2 cellular contexts compared by ENCODE assay signal in the genomic region with DNA sequence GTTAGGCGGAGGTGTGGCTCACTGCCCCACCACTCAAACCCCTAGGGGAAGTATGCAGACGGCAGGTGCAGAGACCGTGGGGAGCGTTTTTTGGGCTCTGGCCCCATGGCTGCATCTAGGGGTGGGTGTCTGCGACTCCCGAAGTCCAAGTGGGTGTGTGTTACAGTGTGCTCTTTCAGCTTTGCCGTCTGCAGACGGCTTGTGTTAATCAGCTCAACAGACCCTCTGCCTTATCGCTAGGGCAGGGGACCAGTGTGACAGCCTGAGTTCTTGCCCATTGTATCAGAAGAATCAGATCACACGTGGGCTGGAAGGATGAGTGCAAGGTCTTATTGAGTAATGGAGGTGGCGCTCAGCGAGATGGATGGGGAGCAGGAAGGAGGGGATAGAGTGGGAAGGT.
TF ChIP-seq lines count a peak whose summit lies in the region.

No MANE protein-coding gene starts in this region.

TF ChIP-seq in GM23338, 12 proteins besides CTCF, POLR2A, EP300 and RAD21:
- TF ChIP-seq, protein P1, sequence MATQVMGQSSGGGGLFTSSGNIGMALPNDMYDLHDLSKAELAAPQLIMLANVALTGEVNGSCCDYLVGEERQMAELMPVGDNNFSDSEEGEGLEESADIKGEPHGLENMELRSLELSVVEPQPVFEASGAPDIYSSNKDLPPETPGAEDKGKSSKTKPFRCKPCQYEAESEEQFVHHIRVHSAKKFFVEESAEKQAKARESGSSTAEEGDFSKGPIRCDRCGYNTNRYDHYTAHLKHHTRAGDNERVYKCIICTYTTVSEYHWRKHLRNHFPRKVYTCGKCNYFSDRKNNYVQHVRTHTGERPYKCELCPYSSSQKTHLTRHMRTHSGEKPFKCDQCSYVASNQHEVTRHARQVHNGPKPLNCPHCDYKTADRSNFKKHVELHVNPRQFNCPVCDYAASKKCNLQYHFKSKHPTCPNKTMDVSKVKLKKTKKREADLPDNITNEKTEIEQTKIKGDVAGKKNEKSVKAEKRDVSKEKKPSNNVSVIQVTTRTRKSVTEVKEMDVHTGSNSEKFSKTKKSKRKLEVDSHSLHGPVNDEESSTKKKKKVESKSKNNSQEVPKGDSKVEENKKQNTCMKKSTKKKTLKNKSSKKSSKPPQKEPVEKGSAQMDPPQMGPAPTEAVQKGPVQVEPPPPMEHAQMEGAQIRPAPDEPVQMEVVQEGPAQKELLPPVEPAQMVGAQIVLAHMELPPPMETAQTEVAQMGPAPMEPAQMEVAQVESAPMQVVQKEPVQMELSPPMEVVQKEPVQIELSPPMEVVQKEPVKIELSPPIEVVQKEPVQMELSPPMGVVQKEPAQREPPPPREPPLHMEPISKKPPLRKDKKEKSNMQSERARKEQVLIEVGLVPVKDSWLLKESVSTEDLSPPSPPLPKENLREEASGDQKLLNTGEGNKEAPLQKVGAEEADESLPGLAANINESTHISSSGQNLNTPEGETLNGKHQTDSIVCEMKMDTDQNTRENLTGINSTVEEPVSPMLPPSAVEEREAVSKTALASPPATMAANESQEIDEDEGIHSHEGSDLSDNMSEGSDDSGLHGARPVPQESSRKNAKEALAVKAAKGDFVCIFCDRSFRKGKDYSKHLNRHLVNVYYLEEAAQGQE (IDR thresholded peaks at IDR 0.05; ENCODE audit: unreplicated experiment), result no peak
- no peak for TF ChIP-seq ZNF331 (CRISPR knock-in tag; IDR thresholded peaks at IDR 0.05; ENCODE audit: low read depth)
- no peak for TF ChIP-seq STAT1 (IDR thresholded peaks at IDR 0.05; ENCODE audit: unreplicated experiment)
- TF ChIP-seq, protein P2, sequence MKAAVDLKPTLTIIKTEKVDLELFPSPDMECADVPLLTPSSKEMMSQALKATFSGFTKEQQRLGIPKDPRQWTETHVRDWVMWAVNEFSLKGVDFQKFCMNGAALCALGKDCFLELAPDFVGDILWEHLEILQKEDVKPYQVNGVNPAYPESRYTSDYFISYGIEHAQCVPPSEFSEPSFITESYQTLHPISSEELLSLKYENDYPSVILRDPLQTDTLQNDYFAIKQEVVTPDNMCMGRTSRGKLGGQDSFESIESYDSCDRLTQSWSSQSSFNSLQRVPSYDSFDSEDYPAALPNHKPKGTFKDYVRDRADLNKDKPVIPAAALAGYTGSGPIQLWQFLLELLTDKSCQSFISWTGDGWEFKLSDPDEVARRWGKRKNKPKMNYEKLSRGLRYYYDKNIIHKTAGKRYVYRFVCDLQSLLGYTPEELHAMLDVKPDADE (IDR thresholded peaks at IDR 0.05), result no peak
- TF ChIP-seq, protein P3, sequence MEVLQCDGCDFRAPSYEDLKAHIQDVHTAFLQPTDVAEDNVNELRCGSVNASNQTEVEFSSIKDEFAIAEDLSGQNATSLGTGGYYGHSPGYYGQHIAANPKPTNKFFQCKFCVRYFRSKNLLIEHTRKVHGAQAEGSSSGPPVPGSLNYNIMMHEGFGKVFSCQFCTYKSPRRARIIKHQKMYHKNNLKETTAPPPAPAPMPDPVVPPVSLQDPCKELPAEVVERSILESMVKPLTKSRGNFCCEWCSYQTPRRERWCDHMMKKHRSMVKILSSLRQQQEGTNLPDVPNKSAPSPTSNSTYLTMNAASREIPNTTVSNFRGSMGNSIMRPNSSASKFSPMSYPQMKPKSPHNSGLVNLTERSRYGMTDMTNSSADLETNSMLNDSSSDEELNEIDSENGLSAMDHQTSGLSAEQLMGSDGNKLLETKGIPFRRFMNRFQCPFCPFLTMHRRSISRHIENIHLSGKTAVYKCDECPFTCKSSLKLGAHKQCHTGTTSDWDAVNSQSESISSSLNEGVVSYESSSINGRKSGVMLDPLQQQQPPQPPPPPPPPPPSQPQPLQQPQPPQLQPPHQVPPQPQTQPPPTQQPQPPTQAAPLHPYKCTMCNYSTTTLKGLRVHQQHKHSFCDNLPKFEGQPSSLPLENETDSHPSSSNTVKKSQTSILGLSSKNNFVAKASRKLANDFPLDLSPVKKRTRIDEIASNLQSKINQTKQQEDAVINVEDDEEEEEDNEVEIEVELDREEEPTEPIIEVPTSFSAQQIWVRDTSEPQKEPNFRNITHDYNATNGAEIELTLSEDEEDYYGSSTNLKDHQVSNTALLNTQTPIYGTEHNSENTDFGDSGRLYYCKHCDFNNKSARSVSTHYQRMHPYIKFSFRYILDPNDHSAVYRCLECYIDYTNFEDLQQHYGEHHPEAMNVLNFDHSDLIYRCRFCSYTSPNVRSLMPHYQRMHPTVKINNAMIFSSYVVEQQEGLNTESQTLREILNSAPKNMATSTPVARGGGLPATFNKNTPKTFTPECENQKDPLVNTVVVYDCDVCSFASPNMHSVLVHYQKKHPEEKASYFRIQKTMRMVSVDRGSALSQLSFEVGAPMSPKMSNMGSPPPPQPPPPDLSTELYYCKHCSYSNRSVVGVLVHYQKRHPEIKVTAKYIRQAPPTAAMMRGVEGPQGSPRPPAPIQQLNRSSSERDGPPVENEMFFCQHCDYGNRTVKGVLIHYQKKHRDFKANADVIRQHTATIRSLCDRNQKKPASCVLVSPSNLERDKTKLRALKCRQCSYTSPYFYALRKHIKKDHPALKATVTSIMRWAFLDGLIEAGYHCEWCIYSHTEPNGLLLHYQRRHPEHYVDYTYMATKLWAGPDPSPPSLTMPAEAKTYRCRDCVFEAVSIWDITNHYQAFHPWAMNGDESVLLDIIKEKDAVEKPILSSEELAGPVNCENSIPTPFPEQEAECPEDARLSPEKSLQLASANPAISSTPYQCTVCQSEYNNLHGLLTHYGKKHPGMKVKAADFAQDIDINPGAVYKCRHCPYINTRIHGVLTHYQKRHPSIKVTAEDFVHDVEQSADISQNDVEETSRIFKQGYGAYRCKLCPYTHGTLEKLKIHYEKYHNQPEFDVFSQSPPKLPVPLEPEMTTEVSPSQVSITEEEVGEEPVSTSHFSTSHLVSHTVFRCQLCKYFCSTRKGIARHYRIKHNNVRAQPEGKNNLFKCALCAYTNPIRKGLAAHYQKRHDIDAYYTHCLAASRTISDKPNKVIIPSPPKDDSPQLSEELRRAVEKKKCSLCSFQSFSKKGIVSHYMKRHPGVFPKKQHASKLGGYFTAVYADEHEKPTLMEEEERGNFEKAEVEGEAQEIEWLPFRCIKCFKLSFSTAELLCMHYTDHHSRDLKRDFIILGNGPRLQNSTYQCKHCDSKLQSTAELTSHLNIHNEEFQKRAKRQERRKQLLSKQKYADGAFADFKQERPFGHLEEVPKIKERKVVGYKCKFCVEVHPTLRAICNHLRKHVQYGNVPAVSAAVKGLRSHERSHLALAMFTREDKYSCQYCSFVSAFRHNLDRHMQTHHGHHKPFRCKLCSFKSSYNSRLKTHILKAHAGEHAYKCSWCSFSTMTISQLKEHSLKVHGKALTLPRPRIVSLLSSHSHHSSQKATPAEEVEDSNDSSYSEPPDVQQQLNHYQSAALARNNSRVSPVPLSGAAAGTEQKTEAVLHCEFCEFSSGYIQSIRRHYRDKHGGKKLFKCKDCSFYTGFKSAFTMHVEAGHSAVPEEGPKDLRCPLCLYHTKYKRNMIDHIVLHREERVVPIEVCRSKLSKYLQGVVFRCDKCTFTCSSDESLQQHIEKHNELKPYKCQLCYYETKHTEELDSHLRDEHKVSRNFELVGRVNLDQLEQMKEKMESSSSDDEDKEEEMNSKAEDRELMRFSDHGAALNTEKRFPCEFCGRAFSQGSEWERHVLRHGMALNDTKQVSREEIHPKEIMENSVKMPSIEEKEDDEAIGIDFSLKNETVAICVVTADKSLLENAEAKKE (CRISPR knock-in tag; IDR thresholded peaks at IDR 0.05), result no peak
- TF ChIP-seq EZH2 (IDR thresholded peaks at IDR 0.05; ENCODE audit: low read depth, unreplicated experiment), result no peak
- no peak for TF ChIP-seq ZNF114 (CRISPR knock-in tag; IDR thresholded peaks at IDR 0.05)
- no peak for TF ChIP-seq CREB1 (CRISPR knock-in tag; IDR thresholded peaks at IDR 0.05; ENCODE audit: low read depth)
- no peak for TF ChIP-seq JUNB (IDR thresholded peaks at IDR 0.05; ENCODE audit: unreplicated experiment)
- TF ChIP-seq POLR2AphosphoS5 (IDR thresholded peaks at IDR 0.05; ENCODE audit: low read depth), result no peak
TF ChIP-seq in GM23338: peak in this region for 0.

TF ChIP-seq in H1, 55 proteins besides CTCF, POLR2A, EP300 and RAD21:
- no peak for TF ChIP-seq TAF7 (optimal IDR thresholded peaks at IDR 0.05; ENCODE audit: borderline replicate concordance, low read depth, low read length)
- no peak for TF ChIP-seq JUND (IDR thresholded peaks at IDR 0.05; ENCODE audit: low read length)
- no peak for TF ChIP-seq CHD1 (IDR thresholded peaks at IDR 0.05; ENCODE audit: low read depth, low read length)
- TF ChIP-seq MAFK (IDR thresholded peaks at IDR 0.05; ENCODE audit: low read depth, low read length), result no peak
- TF ChIP-seq, protein P4, sequence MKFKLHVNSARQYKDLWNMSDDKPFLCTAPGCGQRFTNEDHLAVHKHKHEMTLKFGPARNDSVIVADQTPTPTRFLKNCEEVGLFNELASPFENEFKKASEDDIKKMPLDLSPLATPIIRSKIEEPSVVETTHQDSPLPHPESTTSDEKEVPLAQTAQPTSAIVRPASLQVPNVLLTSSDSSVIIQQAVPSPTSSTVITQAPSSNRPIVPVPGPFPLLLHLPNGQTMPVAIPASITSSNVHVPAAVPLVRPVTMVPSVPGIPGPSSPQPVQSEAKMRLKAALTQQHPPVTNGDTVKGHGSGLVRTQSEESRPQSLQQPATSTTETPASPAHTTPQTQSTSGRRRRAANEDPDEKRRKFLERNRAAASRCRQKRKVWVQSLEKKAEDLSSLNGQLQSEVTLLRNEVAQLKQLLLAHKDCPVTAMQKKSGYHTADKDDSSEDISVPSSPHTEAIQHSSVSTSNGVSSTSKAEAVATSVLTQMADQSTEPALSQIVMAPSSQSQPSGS (IDR thresholded peaks at IDR 0.05; ENCODE audit: low read length), result no peak
- TF ChIP-seq TBP (IDR thresholded peaks at IDR 0.05; ENCODE audit: low read depth, low read length), result no peak
- TF ChIP-seq HDAC2 (IDR thresholded peaks at IDR 0.05; ENCODE audit: borderline replicate concordance in 1 of 2, low read depth in 2 of 2, low read length in 2 of 2), result no peak
- no peak for TF ChIP-seq ZNF274 (IDR thresholded peaks at IDR 0.05; ENCODE audit: borderline replicate concordance, extremely low read depth, low read length)
- TF ChIP-seq RXRA (IDR thresholded peaks at IDR 0.05; ENCODE audit: insufficient read depth, low read depth, low read length), result no peak
- TF ChIP-seq, protein P5, sequence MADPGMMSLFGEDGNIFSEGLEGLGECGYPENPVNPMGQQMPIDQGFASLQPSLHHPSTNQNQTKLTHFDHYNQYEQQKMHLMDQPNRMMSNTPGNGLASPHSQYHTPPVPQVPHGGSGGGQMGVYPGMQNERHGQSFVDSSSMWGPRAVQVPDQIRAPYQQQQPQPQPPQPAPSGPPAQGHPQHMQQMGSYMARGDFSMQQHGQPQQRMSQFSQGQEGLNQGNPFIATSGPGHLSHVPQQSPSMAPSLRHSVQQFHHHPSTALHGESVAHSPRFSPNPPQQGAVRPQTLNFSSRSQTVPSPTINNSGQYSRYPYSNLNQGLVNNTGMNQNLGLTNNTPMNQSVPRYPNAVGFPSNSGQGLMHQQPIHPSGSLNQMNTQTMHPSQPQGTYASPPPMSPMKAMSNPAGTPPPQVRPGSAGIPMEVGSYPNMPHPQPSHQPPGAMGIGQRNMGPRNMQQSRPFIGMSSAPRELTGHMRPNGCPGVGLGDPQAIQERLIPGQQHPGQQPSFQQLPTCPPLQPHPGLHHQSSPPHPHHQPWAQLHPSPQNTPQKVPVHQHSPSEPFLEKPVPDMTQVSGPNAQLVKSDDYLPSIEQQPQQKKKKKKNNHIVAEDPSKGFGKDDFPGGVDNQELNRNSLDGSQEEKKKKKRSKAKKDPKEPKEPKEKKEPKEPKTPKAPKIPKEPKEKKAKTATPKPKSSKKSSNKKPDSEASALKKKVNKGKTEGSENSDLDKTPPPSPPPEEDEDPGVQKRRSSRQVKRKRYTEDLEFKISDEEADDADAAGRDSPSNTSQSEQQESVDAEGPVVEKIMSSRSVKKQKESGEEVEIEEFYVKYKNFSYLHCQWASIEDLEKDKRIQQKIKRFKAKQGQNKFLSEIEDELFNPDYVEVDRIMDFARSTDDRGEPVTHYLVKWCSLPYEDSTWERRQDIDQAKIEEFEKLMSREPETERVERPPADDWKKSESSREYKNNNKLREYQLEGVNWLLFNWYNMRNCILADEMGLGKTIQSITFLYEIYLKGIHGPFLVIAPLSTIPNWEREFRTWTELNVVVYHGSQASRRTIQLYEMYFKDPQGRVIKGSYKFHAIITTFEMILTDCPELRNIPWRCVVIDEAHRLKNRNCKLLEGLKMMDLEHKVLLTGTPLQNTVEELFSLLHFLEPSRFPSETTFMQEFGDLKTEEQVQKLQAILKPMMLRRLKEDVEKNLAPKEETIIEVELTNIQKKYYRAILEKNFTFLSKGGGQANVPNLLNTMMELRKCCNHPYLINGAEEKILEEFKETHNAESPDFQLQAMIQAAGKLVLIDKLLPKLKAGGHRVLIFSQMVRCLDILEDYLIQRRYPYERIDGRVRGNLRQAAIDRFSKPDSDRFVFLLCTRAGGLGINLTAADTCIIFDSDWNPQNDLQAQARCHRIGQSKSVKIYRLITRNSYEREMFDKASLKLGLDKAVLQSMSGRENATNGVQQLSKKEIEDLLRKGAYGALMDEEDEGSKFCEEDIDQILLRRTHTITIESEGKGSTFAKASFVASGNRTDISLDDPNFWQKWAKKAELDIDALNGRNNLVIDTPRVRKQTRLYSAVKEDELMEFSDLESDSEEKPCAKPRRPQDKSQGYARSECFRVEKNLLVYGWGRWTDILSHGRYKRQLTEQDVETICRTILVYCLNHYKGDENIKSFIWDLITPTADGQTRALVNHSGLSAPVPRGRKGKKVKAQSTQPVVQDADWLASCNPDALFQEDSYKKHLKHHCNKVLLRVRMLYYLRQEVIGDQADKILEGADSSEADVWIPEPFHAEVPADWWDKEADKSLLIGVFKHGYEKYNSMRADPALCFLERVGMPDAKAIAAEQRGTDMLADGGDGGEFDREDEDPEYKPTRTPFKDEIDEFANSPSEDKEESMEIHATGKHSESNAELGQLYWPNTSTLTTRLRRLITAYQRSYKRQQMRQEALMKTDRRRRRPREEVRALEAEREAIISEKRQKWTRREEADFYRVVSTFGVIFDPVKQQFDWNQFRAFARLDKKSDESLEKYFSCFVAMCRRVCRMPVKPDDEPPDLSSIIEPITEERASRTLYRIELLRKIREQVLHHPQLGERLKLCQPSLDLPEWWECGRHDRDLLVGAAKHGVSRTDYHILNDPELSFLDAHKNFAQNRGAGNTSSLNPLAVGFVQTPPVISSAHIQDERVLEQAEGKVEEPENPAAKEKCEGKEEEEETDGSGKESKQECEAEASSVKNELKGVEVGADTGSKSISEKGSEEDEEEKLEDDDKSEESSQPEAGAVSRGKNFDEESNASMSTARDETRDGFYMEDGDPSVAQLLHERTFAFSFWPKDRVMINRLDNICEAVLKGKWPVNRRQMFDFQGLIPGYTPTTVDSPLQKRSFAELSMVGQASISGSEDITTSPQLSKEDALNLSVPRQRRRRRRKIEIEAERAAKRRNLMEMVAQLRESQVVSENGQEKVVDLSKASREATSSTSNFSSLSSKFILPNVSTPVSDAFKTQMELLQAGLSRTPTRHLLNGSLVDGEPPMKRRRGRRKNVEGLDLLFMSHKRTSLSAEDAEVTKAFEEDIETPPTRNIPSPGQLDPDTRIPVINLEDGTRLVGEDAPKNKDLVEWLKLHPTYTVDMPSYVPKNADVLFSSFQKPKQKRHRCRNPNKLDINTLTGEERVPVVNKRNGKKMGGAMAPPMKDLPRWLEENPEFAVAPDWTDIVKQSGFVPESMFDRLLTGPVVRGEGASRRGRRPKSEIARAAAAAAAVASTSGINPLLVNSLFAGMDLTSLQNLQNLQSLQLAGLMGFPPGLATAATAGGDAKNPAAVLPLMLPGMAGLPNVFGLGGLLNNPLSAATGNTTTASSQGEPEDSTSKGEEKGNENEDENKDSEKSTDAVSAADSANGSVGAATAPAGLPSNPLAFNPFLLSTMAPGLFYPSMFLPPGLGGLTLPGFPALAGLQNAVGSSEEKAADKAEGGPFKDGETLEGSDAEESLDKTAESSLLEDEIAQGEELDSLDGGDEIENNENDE (IDR thresholded peaks at IDR 0.05; ENCODE audit: insufficient replicate concordance, low read length), result no peak
- TF ChIP-seq BRCA1 (IDR thresholded peaks at IDR 0.05; ENCODE audit: low read depth, low read length), result no peak
- TF ChIP-seq BCL11A (IDR thresholded peaks at IDR 0.05; ENCODE audit: low read depth in 2 of 2, low read length in 2 of 2), result no peak
- TF ChIP-seq CREB1 (IDR thresholded peaks at IDR 0.05), result no peak
- TF ChIP-seq BACH1 (IDR thresholded peaks at IDR 0.05; ENCODE audit: low read length), result no peak
